38 cellular contexts compared by ENCODE assay signal in the genomic region with DNA sequence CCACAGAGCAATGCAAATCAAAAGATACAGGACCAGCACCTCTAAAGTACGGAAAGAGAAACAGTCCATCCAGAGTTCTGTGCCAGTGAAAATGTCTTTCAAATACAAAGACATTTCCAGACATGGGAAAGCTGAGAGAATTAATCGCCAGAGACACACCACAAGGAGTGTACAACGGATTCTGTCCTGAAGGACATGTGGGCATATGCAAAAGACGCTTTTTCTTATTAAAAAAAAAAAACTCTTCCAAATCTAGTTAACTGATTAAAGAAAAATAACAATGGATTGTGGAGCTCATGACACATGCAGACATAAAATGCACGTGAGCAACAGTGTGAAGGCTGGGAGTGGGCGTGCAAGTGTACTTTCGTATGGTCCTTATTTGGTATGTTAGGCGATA. TPM values are rescaled to one million over a fixed set of nuclear protein-coding genes. Genes with fewer than 3 reads are reported as not detected.
"Had no signal": no experiment of that assay in that cellular context is flagged by ENCODE, and none has a peak within 500 bp of the region (broad histone marks: within the 10 kb centered on the region; RNA-seq: fewer than 3 reads in every experiment).

No MANE protein-coding gene starts in this region.

- H3K27ac ChIP-seq: KMS-11 had no signal

- H3K4me3 ChIP-seq: MG63 had no signal

- H3K9me3 ChIP-seq: MG63 had no signal

- H3K9ac ChIP-seq: KMS-11 had no signal

- H3K36me3 ChIP-seq: MG63 had no signal

- DNase-seq: Karpas-422, Kasumi-1, MG63, MM.1S, MV-4-11, NCI-H1048, NCI-H1092, NCI-H1092 treated with DMSO at 0.1 percent for 48 hours, NCI-H1105, NCI-H1105 treated with DMSO at 0.1 percent for 48 hours, NCI-H1417 treated with DMSO at 0.1 percent for 48 hours, NCI-H1436, NCI-H1436 treated with DMSO at 0.1 percent for 48 hours, NCI-H146, NCI-H1694, NCI-H1694 treated with DMSO at 0.1 percent for 48 hours, NCI-H187, NCI-H187 treated with DMSO at 0.1 percent for 48 hours, NCI-H1930, NCI-H2029, NCI-H2029 treated with DMSO at 0.1 percent for 48 hours, NCI-H2081, NCI-H2081 treated with DMSO at 0.1 percent for 48 hours, NCI-H2107, NCI-H2171, NCI-H2171 treated with DMSO at 0.1 percent for 48 hours, NCI-H2227 treated with DMSO at 0.1 percent for 48 hours, NCI-H226, NCI-H345, NCI-H446, NCI-H446 treated with DMSO at 0.1 percent for 48 hours, NCI-H510A, NCI-H510A treated with DMSO at 0.1 percent for 48 hours had no signal

- H3K4me2 ChIP-seq: KMS-11 had no signal

- H3K27me3 ChIP-seq: MG63 had no signal

RNA-seq across cellular contexts. Expression of a gene that starts 22.8 kb away (rescaled TPM):
- total RNA-seq: LHCN-M2, M059J, MCF 10A, NCI-H460 had no signal

RNA-seq across cellular contexts. Expression of a gene that starts 58.8 kb away (rescaled TPM):
- total RNA-seq: LHCN-M2, M059J, MCF 10A, NCI-H460 had no signal
